Comparison of ENCODE assay signal across 10 cellular contexts in genomic region chr4:8439168-8439567, GRCh38. TPM values are rescaled to one million over a fixed set of nuclear protein-coding genes. Genes with fewer than 3 reads are reported as not detected.
DNase-seq lines count a peak whose midpoint lies in the region; TF ChIP-seq lines count a peak whose summit lies in the region.
"Had no signal": no experiment of that assay in that cellular context is flagged by ENCODE, and none has a peak within 500 bp of the region (broad histone marks: within the 10 kb centered on the region; RNA-seq: fewer than 3 reads in every experiment).

No MANE protein-coding gene starts in this region.

- H3K4me1 ChIP-seq in stomach: peaks cover 41 to 92% (median 76%) of the 10 kb centered on the region in 4 donors

- no peak for TF ChIP-seq POLR2A in stomach (IDR thresholded peaks at IDR 0.05)

- H3K4me1 Mint-ChIP-seq in T-helper 1 cell treated with Interleukin-12 subunit alpha and Interleukin-12 subunit beta and Interleukin-4 antibody, amounts not matched to agents 30 μg/mL and 1 μg/mL, for 36 hours (ENCODE audit: low read depth): peaks cover 65% of the 10 kb centered on the region
- H3K4me1 Mint-ChIP-seq in activated CD4-positive, alpha-beta memory T cell treated with anti-CD3 and anti-CD28 coated beads, Interleukin-2, amount 10 ng/mL, durations not matched to agents 7 days and 5 days: peaks cover 81% of the 10 kb centered on the region
- peaks cover 31% of the 10 kb centered on the region for H3K4me1 Mint-ChIP-seq in glutamatergic neuron (ENCODE audit: low read depth, unreplicated experiment)

- no peaks in the 10 kb centered on the region for H3K9me3 ChIP-seq in stomach

- 22 to 40% (median 35%) methylated on average over 3 of the region's 3 CpGs for WGBS in stomach, 5 donors

- no peaks in the 10 kb centered on the region for H3K27me3 Mint-ChIP-seq in T-helper 1 cell treated with Interleukin-12 subunit alpha and Interleukin-12 subunit beta and Interleukin-4 antibody, amounts not matched to agents 30 μg/mL and 1 μg/mL, for 36 hours (ENCODE audit: low read depth)
- H3K27me3 Mint-ChIP-seq in activated CD4-positive, alpha-beta memory T cell treated with anti-CD3 and anti-CD28 coated beads, Interleukin-2, amount 10 ng/mL, durations not matched to agents 7 days and 5 days: no peaks in the 10 kb centered on the region
- peaks cover 6% of the 10 kb centered on the region for H3K27me3 Mint-ChIP-seq in glutamatergic neuron (ENCODE audit: unreplicated experiment)

- H3K4me3 ChIP-seq in stomach: peak overlapping the region in 1 of 4 donors; percentile 100

- no peaks in the 10 kb centered on the region for H3K27me3 ChIP-seq in stomach

- no peaks in the 10 kb centered on the region for H3K36me3 ChIP-seq in stomach

- peak overlapping the region; percentile 37 for H3K27ac Mint-ChIP-seq in T-helper 1 cell treated with Interleukin-12 subunit alpha and Interleukin-12 subunit beta and Interleukin-4 antibody, amounts not matched to agents 30 μg/mL and 1 μg/mL, for 36 hours
- H3K27ac Mint-ChIP-seq in activated CD4-positive, alpha-beta memory T cell treated with anti-CD3 and anti-CD28 coated beads, Interleukin-2, amount 10 ng/mL, durations not matched to agents 7 days and 5 days: no peak overlapping the region
- no peak overlapping the region for H3K27ac Mint-ChIP-seq in glutamatergic neuron (ENCODE audit: unreplicated experiment)

- TF ChIP-seq EP300 in stomach (IDR thresholded peaks at IDR 0.05): no peak

- POLR2A ChIA-PET in activated CD4-positive, alpha-beta memory T cell treated with anti-CD3 and anti-CD28 coated beads, Interleukin-2, amount 10 ng/mL, durations not matched to agents 7 days and 5 days (lab: Charles Lee): interaction anchor here (3.7 kb wide), 1 partner anchor 12 kb away, joined by 43 read pairs; no protein-coding TSS in a partner anchor

- DNase-seq in T-helper 1 cell (no peak), glutamatergic neuron (no peak), stomach (no peak), hippocampal formation (lab: John Stamatoyannopoulos, UW) (no peak), NCI-H1105 treated with DMSO at 0.1 percent for 48 hours (lab: John Stamatoyannopoulos, UW) (no peak)
- DNase-seq in activated CD4-positive, alpha-beta memory T cell treated with anti-CD3 and anti-CD28 coated beads, Interleukin-2, amount 10 ng/mL, durations not matched to agents 7 days and 5 days: no peak
- no peak for DNase-seq in effector CD4-positive, alpha-beta T cell
- DNase-seq: activated CD4-positive, alpha-beta T cell treated with anti-CD3 and anti-CD28 coated beads, Interleukin-2, amount 50 U/mL, for 4 hours; NCI-H2107 had no signal

- CTCF ChIA-PET in activated CD4-positive, alpha-beta memory T cell treated with anti-CD3 and anti-CD28 coated beads, Interleukin-2, amount 10 ng/mL, durations not matched to agents 7 days and 5 days (lab: Charles Lee): interaction anchor here (3.3 kb wide), 1 partner anchor 11 kb away, joined by 27 read pairs; no protein-coding TSS in a partner anchor

- peaks cover 4% of the 10 kb centered on the region for H3K36me3 Mint-ChIP-seq in T-helper 1 cell treated with Interleukin-12 subunit alpha and Interleukin-12 subunit beta and Interleukin-4 antibody, amounts not matched to agents 30 μg/mL and 1 μg/mL, for 36 hours (ENCODE audit: low read depth)
- peaks cover 27% of the 10 kb centered on the region for H3K36me3 Mint-ChIP-seq in activated CD4-positive, alpha-beta memory T cell treated with anti-CD3 and anti-CD28 coated beads, Interleukin-2, amount 10 ng/mL, durations not matched to agents 7 days and 5 days (ENCODE audit: low read depth)
- no peaks in the 10 kb centered on the region for H3K36me3 Mint-ChIP-seq in glutamatergic neuron (ENCODE audit: unreplicated experiment)

- peak overlapping the region in 4 of 5 donors; percentile 18 to 97 (median 93) for H3K27ac ChIP-seq in stomach

- no peaks in the 10 kb centered on the region for H3K9me3 Mint-ChIP-seq in T-helper 1 cell treated with Interleukin-12 subunit alpha and Interleukin-12 subunit beta and Interleukin-4 antibody, amounts not matched to agents 30 μg/mL and 1 μg/mL, for 36 hours
- no peaks in the 10 kb centered on the region for H3K9me3 Mint-ChIP-seq in activated CD4-positive, alpha-beta memory T cell treated with anti-CD3 and anti-CD28 coated beads, Interleukin-2, amount 10 ng/mL, durations not matched to agents 7 days and 5 days
- peaks cover 11% of the 10 kb centered on the region for H3K9me3 Mint-ChIP-seq in glutamatergic neuron (ENCODE audit: unreplicated experiment)

- intact Hi-C loops in stomach (cut with DNase I; ENCODE audit: low total_unique reads): no loop called here

- TF ChIP-seq CTCF in glutamatergic neuron (IDR thresholded peaks at IDR 0.05; ENCODE audit: partially characterized antibody, unreplicated experiment) (no peak), stomach (IDR thresholded peaks at IDR 0.05) (no peak)

- H3K4me3 Mint-ChIP-seq in T-helper 1 cell treated with Interleukin-12 subunit alpha and Interleukin-12 subunit beta and Interleukin-4 antibody, amounts not matched to agents 30 μg/mL and 1 μg/mL, for 36 hours: peak overlapping the region; percentile 56
- H3K4me3 Mint-ChIP-seq in activated CD4-positive, alpha-beta memory T cell treated with anti-CD3 and anti-CD28 coated beads, Interleukin-2, amount 10 ng/mL, durations not matched to agents 7 days and 5 days: peak overlapping the region; percentile 99
- H3K4me3 Mint-ChIP-seq in glutamatergic neuron (ENCODE audit: unreplicated experiment): peak overlapping the region; percentile 33

RNA-seq across cellular contexts. Expression of gene ACOX3, which starts 1.4 kb away (rescaled TPM):
- 10 to 100 TPM; 16.8 to 17.7 TPM for total RNA-seq in activated CD4-positive, alpha-beta memory T cell treated with anti-CD3 and anti-CD28 coated beads, Interleukin-2, amount 10 ng/mL, durations not matched to agents 7 days and 5 days
- total RNA-seq in glutamatergic neuron (ENCODE audit: unreplicated experiment) (23.8 TPM), stomach (10 to 100 TPM; 23.3 to 45.5 (median 37.9) TPM)
- 10 to 100 TPM; 13.5 to 43.7 (median 22.4) TPM for polyA plus RNA-seq in stomach

RNA-seq across cellular contexts. Expression of gene TRMT44, which starts 1.4 kb away (rescaled TPM):
- 10 to 100 TPM; 15.7 to 17.8 TPM for total RNA-seq in activated CD4-positive, alpha-beta memory T cell treated with anti-CD3 and anti-CD28 coated beads, Interleukin-2, amount 10 ng/mL, durations not matched to agents 7 days and 5 days
- total RNA-seq in glutamatergic neuron (ENCODE audit: unreplicated experiment): 23.3 TPM
- total RNA-seq in stomach: 10 to 100 TPM in 3 of 5 donors, 1 to 10 TPM in 2; 1.8 to 39.7 (median 13.3) TPM
- 1 to 10 TPM; 5.6 to 6.9 (median 6.7) TPM for polyA plus RNA-seq in stomach

Comparison
In these comparisons a context has a peak if more than half of its experiments do, and no peak if none do; other contexts are left out.
1. H3K4me3 Mint-ChIP-seq: peak in every context shown above with its lines; median percentile 99 in activated CD4-positive, alpha-beta memory T cell treated with anti-CD3 and anti-CD28 coated beads, Interleukin-2, amount 10 ng/mL, durations not matched to agents 7 days and 5 days; 56 in T-helper 1 cell treated with Interleukin-12 subunit alpha and Interleukin-12 subunit beta and Interleukin-4 antibody, amounts not matched to agents 30 μg/mL and 1 μg/mL, for 36 hours; 33 in glutamatergic neuron.